In the genomic region with DNA sequence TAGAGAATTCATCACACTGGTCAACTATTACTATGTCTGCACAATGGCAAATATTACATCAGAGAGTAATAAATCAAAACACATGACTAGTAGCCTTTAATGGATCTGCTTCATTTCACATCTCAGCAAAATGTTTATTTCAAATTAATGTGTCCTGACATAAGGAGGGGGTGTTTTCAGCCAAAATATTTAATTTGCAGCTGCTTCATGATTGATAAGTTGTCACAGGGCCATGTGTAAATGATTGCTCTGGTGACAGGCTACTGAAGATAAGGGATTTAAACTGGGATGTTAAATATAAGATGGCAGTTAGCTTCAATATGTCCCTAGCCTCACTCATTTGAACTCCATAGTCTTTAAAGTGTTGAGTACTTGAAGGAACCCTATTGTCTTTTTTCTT, we compare ENCODE assay signal across 22 cellular contexts.
DNase-seq lines count a peak whose midpoint lies in the region; ATAC-seq and TF ChIP-seq lines count a peak whose summit lies in the region.
"Had no signal": no experiment of that assay in that cellular context is flagged by ENCODE, and none has a peak within 500 bp of the region (broad histone marks: within the 10 kb centered on the region; RNA-seq: fewer than 3 reads in every experiment).

No MANE protein-coding gene starts in this region.

- H3K9me3 ChIP-seq in SK-N-SH (no peaks in the 10 kb centered on the region), neural cell (ENCODE audit: low read length) (no peaks in the 10 kb centered on the region), esophagus squamous epithelium (no peaks in the 10 kb centered on the region)
- H3K9me3 ChIP-seq: BE2C, BLaER1 had no signal

- no peak for TF ChIP-seq CTCF in SK-N-SH (IDR thresholded peaks at IDR 0.05)
- no peak for TF ChIP-seq CTCF in neural cell (IDR thresholded peaks at IDR 0.05; ENCODE audit: poor library complexity, severe bottlenecking)
- no peak for TF ChIP-seq CTCF in esophagus squamous epithelium (IDR thresholded peaks at IDR 0.05)

- CTCF ChIA-PET in SK-N-SH (lab: Yijun Ruan, JAX): no interaction called here

- H2AFZ ChIP-seq in SK-N-SH (ENCODE audit: low read depth) (no peak overlapping the region), neural cell (ENCODE audit: low read depth, low read length) (no peak overlapping the region)

- peak; percentile 80 for DNase-seq in SK-N-DZ (ENCODE audit: low spot score)
- no peak for DNase-seq in SK-N-SH
- DNase-seq in esophagus squamous epithelium (lab: John Stamatoyannopoulos, UW): no peak
- DNase-seq: 8988T; ACHN; BE2C; C1 segment of cervical spinal cord; CD4-positive, alpha-beta memory T cell; CD4-positive, CD25-positive, alpha-beta regulatory T cell; CD8-positive, alpha-beta memory T cell; COR-L47; DMS 273 treated with DMSO at 0.1 percent for 48 hours; DMS153; DMS53; DMS79; DND-41; EL; GDM1 had no signal

- H3K4me2 ChIP-seq in SK-N-SH (no peak overlapping the region), neural cell (ENCODE audit: low read length) (no peak overlapping the region)
- H3K4me2 ChIP-seq: BLaER1 had no signal

- no peak overlapping the region for H3K9ac ChIP-seq in SK-N-SH
- H3K9ac ChIP-seq in neural cell (ENCODE audit: low read length): no peak overlapping the region
- H3K9ac ChIP-seq: BLaER1 had no signal

- no peak for ATAC-seq in GM18868 (IDR thresholded peaks at IDR 0.05; ENCODE audit: unreplicated experiment)
- ATAC-seq: GM12878 had no signal

- intact Hi-C loops in esophagus squamous epithelium (cut with DNase I): no loop called here

- H3K79me2 ChIP-seq in SK-N-SH (ENCODE audit: insufficient read depth): no peaks in the 10 kb centered on the region
- no peaks in the 10 kb centered on the region for H3K79me2 ChIP-seq in neural cell (replicated peaks; ENCODE audit: insufficient read depth, low read length)

- no peaks in the 10 kb centered on the region for H3F3A ChIP-seq in SK-N-SH (replicated peaks; ENCODE audit: insufficient read depth)
- H3F3A ChIP-seq in neural cell (ENCODE audit: insufficient read depth, low read length, poor library complexity, severe bottlenecking): no peaks in the 10 kb centered on the region

- H3K27ac ChIP-seq in SK-N-SH (ENCODE audit: low read depth in 2 of 2, low read length in 1 of 2) (no peak overlapping the region), neural cell (ENCODE audit: low read length) (no peak overlapping the region), esophagus squamous epithelium (no peak overlapping the region)
- H3K27ac ChIP-seq: BLaER1 had no signal

- H3K36me3 ChIP-seq in SK-N-SH (replicated peaks in 1 of 2; ENCODE audit: control insufficient read depth in 1 of 2, insufficient read depth in 2 of 2, low read length in 1 of 2) (no peaks in the 10 kb centered on the region), neural cell (ENCODE audit: insufficient read depth, low read length) (no peaks in the 10 kb centered on the region), esophagus squamous epithelium (no peaks in the 10 kb centered on the region)
- H3K36me3 ChIP-seq: BE2C, BLaER1 had no signal

- H4K20me1 ChIP-seq in SK-N-SH (ENCODE audit: insufficient read depth) (no peaks in the 10 kb centered on the region), neural cell (ENCODE audit: insufficient read depth) (no peaks in the 10 kb centered on the region)
- H4K20me1 ChIP-seq: BLaER1 had no signal

- no peaks in the 10 kb centered on the region for H3K9me2 ChIP-seq in SK-N-SH
- no peaks in the 10 kb centered on the region for H3K9me2 ChIP-seq in neural cell (ENCODE audit: insufficient read depth, low read length)

- POLR2A ChIA-PET in SK-N-SH (lab: Yijun Ruan, JAX): no interaction called here

- H3K4me1 ChIP-seq in SK-N-SH (ENCODE audit: control insufficient read depth in 1 of 2, insufficient read depth in 2 of 2, low read depth in 1 of 2, low read length in 1 of 2) (no peaks in the 10 kb centered on the region; a peak in 1 of 4 replicates), esophagus squamous epithelium (no peaks in the 10 kb centered on the region)
- H3K4me1 ChIP-seq: BLaER1 had no signal

- peak in 1 of 2 experiments; percentile 84; a peak in 2 of 4 replicates for TF ChIP-seq EP300 in SK-N-SH (IDR thresholded peaks at IDR 0.05; ENCODE audit: borderline replicate concordance in 1 of 2, low read depth in 1 of 2, low read length in 1 of 2)
- peak; percentile 64 for TF ChIP-seq EP300 in neural cell (conservative IDR thresholded peaks at IDR 0.05; ENCODE audit: poor library complexity, severe bottlenecking)

- TF ChIP-seq RAD21 in SK-N-SH (IDR thresholded peaks at IDR 0.05; ENCODE audit: low read length) (no peak), neural cell (conservative IDR thresholded peaks at IDR 0.05) (no peak)

- H3K27me3 ChIP-seq in SK-N-SH (ENCODE audit: insufficient read depth): no peaks in the 10 kb centered on the region
- no peaks in the 10 kb centered on the region for H3K27me3 ChIP-seq in neural cell (ENCODE audit: insufficient read depth, low read depth, low read length)
- no peaks in the 10 kb centered on the region for H3K27me3 ChIP-seq in esophagus squamous epithelium
- H3K27me3 ChIP-seq: BE2C, BLaER1 had no signal

- H3K4me3 ChIP-seq in SK-N-SH (ENCODE audit: low read depth in 2 of 2, low read length in 1 of 2) (no peak overlapping the region), neural cell (ENCODE audit: low read length) (no peak overlapping the region), esophagus squamous epithelium (no peak overlapping the region)
- H3K4me3 ChIP-seq: BLaER1, GM12878 had no signal

- TF ChIP-seq POLR2A in esophagus squamous epithelium (IDR thresholded peaks at IDR 0.05): no peak

TF ChIP-seq in SK-N-SH, 30 proteins besides CTCF, POLR2A, EP300 and RAD21:
- TF ChIP-seq, protein P1, sequence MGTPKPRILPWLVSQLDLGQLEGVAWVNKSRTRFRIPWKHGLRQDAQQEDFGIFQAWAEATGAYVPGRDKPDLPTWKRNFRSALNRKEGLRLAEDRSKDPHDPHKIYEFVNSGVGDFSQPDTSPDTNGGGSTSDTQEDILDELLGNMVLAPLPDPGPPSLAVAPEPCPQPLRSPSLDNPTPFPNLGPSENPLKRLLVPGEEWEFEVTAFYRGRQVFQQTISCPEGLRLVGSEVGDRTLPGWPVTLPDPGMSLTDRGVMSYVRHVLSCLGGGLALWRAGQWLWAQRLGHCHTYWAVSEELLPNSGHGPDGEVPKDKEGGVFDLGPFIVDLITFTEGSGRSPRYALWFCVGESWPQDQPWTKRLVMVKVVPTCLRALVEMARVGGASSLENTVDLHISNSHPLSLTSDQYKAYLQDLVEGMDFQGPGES (IDR thresholded peaks at IDR 0.05; ENCODE audit: low read depth, low read length): no peak
- TF ChIP-seq GATA2 (CRISPR knock-in tag; IDR thresholded peaks at IDR 0.05) (0 out of 2 replicates have a peak, but pooled peaks have one; percentile 15), JUND (IDR thresholded peaks at IDR 0.05) (no peak), SIN3A (IDR thresholded peaks at IDR 0.05; ENCODE audit: borderline replicate concordance, low read depth, low read length) (no peak), TEAD4 (IDR thresholded peaks at IDR 0.05; ENCODE audit: borderline replicate concordance, insufficient read depth) (no peak)

TF ChIP-seq in neural cell, 6 proteins besides CTCF, POLR2A, EP300 and RAD21:
- TF ChIP-seq EZH2 (IDR thresholded peaks at IDR 0.05; ENCODE audit: borderline replicate concordance, insufficient read depth, low read length, poor library complexity, severe bottlenecking): no peak
- TF ChIP-seq TAF1 (IDR thresholded peaks at IDR 0.05; ENCODE audit: low read depth): no peak
- TF ChIP-seq SMC3 (conservative IDR thresholded peaks at IDR 0.05; ENCODE audit: poor library complexity): no peak
- no peak for TF ChIP-seq MXI1 (conservative IDR thresholded peaks at IDR 0.05; ENCODE audit: poor library complexity, severe bottlenecking)
- TF ChIP-seq POLR2AphosphoS5 (IDR thresholded peaks at IDR 0.05): no peak
- TF ChIP-seq, protein P2, sequence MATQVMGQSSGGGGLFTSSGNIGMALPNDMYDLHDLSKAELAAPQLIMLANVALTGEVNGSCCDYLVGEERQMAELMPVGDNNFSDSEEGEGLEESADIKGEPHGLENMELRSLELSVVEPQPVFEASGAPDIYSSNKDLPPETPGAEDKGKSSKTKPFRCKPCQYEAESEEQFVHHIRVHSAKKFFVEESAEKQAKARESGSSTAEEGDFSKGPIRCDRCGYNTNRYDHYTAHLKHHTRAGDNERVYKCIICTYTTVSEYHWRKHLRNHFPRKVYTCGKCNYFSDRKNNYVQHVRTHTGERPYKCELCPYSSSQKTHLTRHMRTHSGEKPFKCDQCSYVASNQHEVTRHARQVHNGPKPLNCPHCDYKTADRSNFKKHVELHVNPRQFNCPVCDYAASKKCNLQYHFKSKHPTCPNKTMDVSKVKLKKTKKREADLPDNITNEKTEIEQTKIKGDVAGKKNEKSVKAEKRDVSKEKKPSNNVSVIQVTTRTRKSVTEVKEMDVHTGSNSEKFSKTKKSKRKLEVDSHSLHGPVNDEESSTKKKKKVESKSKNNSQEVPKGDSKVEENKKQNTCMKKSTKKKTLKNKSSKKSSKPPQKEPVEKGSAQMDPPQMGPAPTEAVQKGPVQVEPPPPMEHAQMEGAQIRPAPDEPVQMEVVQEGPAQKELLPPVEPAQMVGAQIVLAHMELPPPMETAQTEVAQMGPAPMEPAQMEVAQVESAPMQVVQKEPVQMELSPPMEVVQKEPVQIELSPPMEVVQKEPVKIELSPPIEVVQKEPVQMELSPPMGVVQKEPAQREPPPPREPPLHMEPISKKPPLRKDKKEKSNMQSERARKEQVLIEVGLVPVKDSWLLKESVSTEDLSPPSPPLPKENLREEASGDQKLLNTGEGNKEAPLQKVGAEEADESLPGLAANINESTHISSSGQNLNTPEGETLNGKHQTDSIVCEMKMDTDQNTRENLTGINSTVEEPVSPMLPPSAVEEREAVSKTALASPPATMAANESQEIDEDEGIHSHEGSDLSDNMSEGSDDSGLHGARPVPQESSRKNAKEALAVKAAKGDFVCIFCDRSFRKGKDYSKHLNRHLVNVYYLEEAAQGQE (IDR thresholded peaks at IDR 0.05; ENCODE audit: borderline replicate concordance): no peak
